8 cellular contexts compared by ENCODE assay signal in genomic region chr20:2509468-2509781, GRCh38. TPM values are rescaled to one million over a fixed set of nuclear protein-coding genes. Genes with fewer than 3 reads are reported as not detected.
DNase-seq lines count a peak whose midpoint lies in the region; ATAC-seq and TF ChIP-seq lines count a peak whose summit lies in the region.

No MANE protein-coding gene starts in this region.

- peaks cover 6% of the 10 kb centered on the region for H3K4me1 ChIP-seq in cardiac muscle cell (ENCODE audit: low read depth)
- H3K4me1 ChIP-seq in mesodermal cell (ENCODE audit: control insufficient read depth, insufficient read depth, low read length, poor library complexity, severe bottlenecking), result peaks cover 9% of the 10 kb centered on the region
- H3K4me1 ChIP-seq in upper lobe of right lung, result peaks cover 14% of the 10 kb centered on the region

- 0 to 5% methylated on average over 1 to 3 of the region's 9 CpGs for WGBS in mesodermal cell (ENCODE audit: insufficient coverage in 2 of 2), 2 experiments

- TF ChIP-seq CTCF in cardiac muscle cell (IDR thresholded peaks at IDR 0.05; ENCODE audit: low read depth, low read length) (no peak), MCF 10A (IDR thresholded peaks at IDR 0.05; ENCODE audit: unreplicated experiment) (no peak), upper lobe of right lung (IDR thresholded peaks at IDR 0.05) (no peak)

- peak overlapping the region; percentile 76 for H3K4me3 ChIP-seq in cardiac muscle cell
- peak overlapping the region; percentile 78 for H3K4me3 ChIP-seq in mesodermal cell (ENCODE audit: extremely low read depth, insufficient read depth, low read length, poor library complexity, severe bottlenecking)
- peak overlapping the region; percentile 80 for H3K4me3 ChIP-seq in upper lobe of right lung

- peak in 1 of 2 donors; percentile 25 for DNase-seq in cardiac muscle cell (ENCODE audit: low read depth in 1 of 2, low spot score in 1 of 2)
- DNase-seq in cardiac septum (ENCODE audit: low spot score), result no peak
- DNase-seq in MCF 10A (ENCODE audit: unreplicated experiment), result no peak
- DNase-seq in upper lobe of right lung, result no peak
- no peak for DNase-seq in hippocampal formation (lab: John Stamatoyannopoulos, UW)
- no peak for DNase-seq in GM03348 (ENCODE audit: low spot score)

- no peaks in the 10 kb centered on the region for H3K36me3 ChIP-seq in cardiac muscle cell
- no peaks in the 10 kb centered on the region for H3K36me3 ChIP-seq in mesodermal cell (ENCODE audit: control insufficient read depth, insufficient read depth, low read length)
- H3K36me3 ChIP-seq in upper lobe of right lung, result no peaks in the 10 kb centered on the region

- peak overlapping the region; percentile 95 for H3K27ac ChIP-seq in cardiac muscle cell
- peak overlapping the region; percentile 55 for H3K27ac ChIP-seq in mesodermal cell (ENCODE audit: low read depth, low read length, severe bottlenecking)
- H3K27ac ChIP-seq in upper lobe of right lung, result peak overlapping the region; percentile 94

- intact Hi-C loops in cardiac septum (cut with DNase I), result loop anchor here (1.0 kb wide), 1 partner anchor 38 kb away; no protein-coding TSS in a partner anchor
- intact Hi-C loops in MCF 10A (cut with micrococcal nuclease), result no loop called here
- intact Hi-C loops in upper lobe of right lung (cut with DNase I), result no loop called here

- no peaks in the 10 kb centered on the region for H3K36me3 Mint-ChIP-seq in MCF 10A (ENCODE audit: insufficient read depth, unreplicated experiment)

- POLR2A ChIA-PET in MCF 10A (lab: Yijun Ruan, JAX), result interaction anchor here (0.6 to 3.7 kb wide), 18 partner anchors 9 to 1813 kb away, joined by 3 to 40 read pairs (median 4); partner anchors contain the start of genes NOP56 and SNRPB

- H3K27me3 Mint-ChIP-seq in MCF 10A (ENCODE audit: insufficient read depth, unreplicated experiment), result no peaks in the 10 kb centered on the region

- peak overlapping the region; percentile 96 for H3K27ac Mint-ChIP-seq in MCF 10A (ENCODE audit: low read depth, unreplicated experiment)

- H3K4me1 Mint-ChIP-seq in MCF 10A (ENCODE audit: insufficient read depth, unreplicated experiment), result no peaks in the 10 kb centered on the region

- H3K9me3 ChIP-seq in cardiac muscle cell (ENCODE audit: low read depth), result no peaks in the 10 kb centered on the region
- no peaks in the 10 kb centered on the region for H3K9me3 ChIP-seq in mesodermal cell (ENCODE audit: control insufficient read depth, low read length)
- H3K9me3 ChIP-seq in upper lobe of right lung, result no peaks in the 10 kb centered on the region

- no peak for ATAC-seq in upper lobe of right lung
- no peak for ATAC-seq in HG03378 (IDR thresholded peaks at IDR 0.05; ENCODE audit: unreplicated experiment)

- H3K9me3 Mint-ChIP-seq in MCF 10A (ENCODE audit: unreplicated experiment), result no peaks in the 10 kb centered on the region

- peak overlapping the region; percentile 88 for H3K4me3 Mint-ChIP-seq in MCF 10A (ENCODE audit: unreplicated experiment)

- CTCF ChIA-PET in MCF 10A (lab: Yijun Ruan, JAX), result interaction anchor here (0.7 to 3.5 kb wide), 3 partner anchors 14 to 271 kb away, joined by 3 to 32 read pairs (median 5); no protein-coding TSS in a partner anchor

- BruUV-seq in MCF 10A (replicated peaks; lab: Mats Ljungman, UMichigan), result TSS peak; percentile 93

- peaks cover 41% of the 10 kb centered on the region for H3K27me3 ChIP-seq in cardiac muscle cell
- H3K27me3 ChIP-seq in upper lobe of right lung, result no peaks in the 10 kb centered on the region

RNA-seq across cellular contexts. Expression of gene ZNF343, which starts 0.7 kb away (rescaled TPM):
- total RNA-seq in cardiac muscle cell, result 8.6 and 13.0 TPM in 2 replicates
- polyA plus RNA-seq in cardiac muscle cell, result 6.5 and 9.4 TPM in 2 replicates
- total RNA-seq in cardiac septum, result 8.5 TPM
- 16.6 and 17.5 TPM in 2 replicates for total RNA-seq in MCF 10A (2022)
- polyA plus RNA-seq in mesodermal cell (2013, experiment 1 of 2), result 7.2 TPM
- 6.6 TPM for polyA plus RNA-seq in mesodermal cell (2013, experiment 2 of 2)
- total RNA-seq in upper lobe of right lung, result 8.3 TPM

RNA-seq across cellular contexts. Expression of gene TMC2, which starts 26.9 kb away (rescaled TPM):
- total RNA-seq in cardiac muscle cell (not detected in 2 replicates), cardiac septum (not detected), MCF 10A (2022) (not detected in 2 replicates), upper lobe of right lung (0.43 TPM)
- not detected in 2 replicates for polyA plus RNA-seq in cardiac muscle cell
- not detected for polyA plus RNA-seq in mesodermal cell (2013, experiment 1 of 2)
- polyA plus RNA-seq in mesodermal cell (2013, experiment 2 of 2), result not detected

RNA-seq across cellular contexts. Expression of gene SNRPB, which starts 38.8 kb away (rescaled TPM):
- total RNA-seq in cardiac muscle cell (187 and 290 TPM in 2 replicates), cardiac septum (53.0 TPM), MCF 10A (2022) (236 and 240 TPM in 2 replicates), upper lobe of right lung (83.7 TPM)
- polyA plus RNA-seq in cardiac muscle cell, result 190 and 251 TPM in 2 replicates
- 349 TPM for polyA plus RNA-seq in mesodermal cell (2013, experiment 1 of 2)
- 281 TPM for polyA plus RNA-seq in mesodermal cell (2013, experiment 2 of 2)
